In genomic region chr1:167297222-167298214, GRCh38 we compare ENCODE assay signal across 9 cellular contexts.
DNase-seq lines count a peak whose midpoint lies in the region; ATAC-seq, FAIRE-seq and TF ChIP-seq lines count a peak whose summit lies in the region.
"Had no signal": no experiment of that assay in that cellular context is flagged by ENCODE, and none has a peak within 500 bp of the region (broad histone marks: within the 10 kb centered on the region; RNA-seq: fewer than 3 reads in every experiment).

No MANE protein-coding gene starts in this region.

- FAIRE-seq in K562 (lab: Jason Lieb, UNC), result no peak

- BruUV-seq in K562 (replicated peaks; lab: Mats Ljungman, UMichigan), result no TSS peak

- H3K36me3 ChIP-seq in K562 (ENCODE audit: control insufficient read depth, insufficient read depth, low read length), result no peaks in the 10 kb centered on the region
- no peaks in the 10 kb centered on the region for H3K36me3 ChIP-seq in testis (ENCODE audit: low read depth, missing control alignments)

- no peak overlapping the region for H3K4me3 ChIP-seq in K562
- no peak overlapping the region for H3K4me3 ChIP-seq in testis

- DNase-seq in LHCN-M2 (ENCODE audit: low read depth), result peak; percentile 3
- no peak for DNase-seq in K562 (ENCODE audit: extremely low read depth in 1 of 4, low spot score in 3 of 4)
- peak; percentile 66 for DNase-seq in iris pigment epithelial cell (ENCODE audit: low read depth)
- DNase-seq in testis, result peak; percentile 19
- no peak for DNase-seq in NCI-H1048 (lab: John Stamatoyannopoulos, UW)
- no peak for DNase-seq in activated naive CD4-positive, alpha-beta T cell (lab: John Stamatoyannopoulos, UW)
- no peak for DNase-seq in effector CD4-positive, alpha-beta T cell
- DNase-seq: amniotic stem cell, SW 1271 had no signal

- 0 out of 2 replicates have a peak overlapping the region, but pooled peaks have one; percentile 41 for H2AFZ ChIP-seq in K562 (ENCODE audit: low read depth, low read length)

- POLR2A ChIA-PET in K562 (lab: Yijun Ruan, JAX), result interaction anchor here (0.8 to 1.1 kb wide), 3 partner anchors 8 to 20 kb away, joined by 3 to 6 read pairs (median 3); no protein-coding TSS in a partner anchor

- no peaks in the 10 kb centered on the region for H4K20me1 ChIP-seq in K562 (replicated peaks; ENCODE audit: control insufficient read depth, insufficient read depth, low read length)

- TF ChIP-seq CTCF in K562 (IDR thresholded peaks at IDR 0.05 in 2 of 3, conservative IDR thresholded peaks at IDR 0.05 in 1 of 3; ENCODE audit: insufficient read depth in 2 of 3, low read depth in 1 of 3, low read length in 3 of 3), result no peak
- no peak for TF ChIP-seq CTCF in testis (IDR thresholded peaks at IDR 0.05)

- no peaks in the 10 kb centered on the region for H3K9me1 ChIP-seq in K562 (ENCODE audit: control insufficient read depth, insufficient read depth, low read length)

- no peak for TF ChIP-seq POLR2A in K562 (conservative IDR thresholded peaks at IDR 0.05)
- TF ChIP-seq POLR2A in testis (IDR thresholded peaks at IDR 0.05), result no peak

- no peak overlapping the region for H3K9ac ChIP-seq in K562 (ENCODE audit: insufficient read depth in 1 of 2, low read depth in 2 of 2, low read length in 2 of 2)

- TF ChIP-seq RAD21 in K562 (CRISPR knock-in tag; conservative IDR thresholded peaks at IDR 0.05 in 1 of 2, IDR thresholded peaks at IDR 0.05 in 1 of 2), result no peak

- H3K9me3 ChIP-seq in K562 (replicated peaks; ENCODE audit: control insufficient read depth, insufficient read depth, low read depth, low read length), result no peaks in the 10 kb centered on the region
- H3K9me3 ChIP-seq in testis, result no peaks in the 10 kb centered on the region

- CTCF ChIA-PET in K562 (lab: Yijun Ruan, JAX; ENCODE audit: low intra/inter-chr PET ratio), result no interaction called here

- no peak for TF ChIP-seq EP300 in K562 (IDR thresholded peaks at IDR 0.05; ENCODE audit: low read length)

- H3K79me2 ChIP-seq in K562 (ENCODE audit: control insufficient read depth, insufficient read depth, low read length), result peaks cover 8% of the 10 kb centered on the region; the same call in 1 of the 3 replicates

- 27% methylated on average over 4 of the region's 4 CpGs for WGBS in K562 (ENCODE audit: insufficient coverage, low coverage, missing lambda C conversion rate)
- WGBS in testis, 2 donors, result 55 to 57% methylated on average over 4 of the region's 4 CpGs

- intact Hi-C loops in K562 (cut with micrococcal nuclease), result no loop called here
- intact Hi-C loops in testis (cut with DNase I; ENCODE audit: low total_unique reads), result no loop called here

- peak; percentile 73 for ATAC-seq in K562

- no peak overlapping the region for H3K27ac ChIP-seq in K562 (ENCODE audit: extremely low read depth, low read depth, low read length)
- peak overlapping the region in 1 of 2 donors; percentile 38 for H3K27ac ChIP-seq in testis

- in situ Hi-C loops in K562 (cut with MboI), result no loop called here

- H3K4me1 ChIP-seq in K562 (replicated peaks in 1 of 2; ENCODE audit: control insufficient read depth in 2 of 2, insufficient read depth in 2 of 2, low read length in 2 of 2) (0 out of 5 replicates have a peak, but pooled peaks cover 0 to 6% of the 10 kb centered on the region in 2 experiments), testis (peaks cover 4% of the 10 kb centered on the region)

- H3K4me2 ChIP-seq in K562 (ENCODE audit: insufficient read depth, low read length), result no peak overlapping the region

- H3K27me3 ChIP-seq in K562 (ENCODE audit: control insufficient read depth in 2 of 2, insufficient read depth in 2 of 2, low read length in 2 of 2), result no peaks in the 10 kb centered on the region
- H3K27me3 ChIP-seq in testis, result no peaks in the 10 kb centered on the region

TF ChIP-seq in K562, 482 proteins besides CTCF, POLR2A, EP300 and RAD21 (continues in another document):
- TF ChIP-seq NR1H2 (CRISPR knock-in tag; IDR thresholded peaks at IDR 0.05), result no peak
- no peak for TF ChIP-seq FOXK1 (CRISPR knock-in tag; IDR thresholded peaks at IDR 0.05; ENCODE audit: borderline replicate concordance)
- no peak for TF ChIP-seq CEBPG (CRISPR knock-in tag; IDR thresholded peaks at IDR 0.05)
- TF ChIP-seq CEBPG (tag; conservative IDR thresholded peaks at IDR 0.05 in 1 of 2, IDR thresholded peaks at IDR 0.05 in 1 of 2), result 0 out of 4 replicates have a peak, but pooled peaks of 1 of the 2 experiments have one; percentile 14
- no peak for TF ChIP-seq SRSF3 (IDR thresholded peaks at IDR 0.05; ENCODE audit: insufficient read depth, low read length)
- TF ChIP-seq FOS (IDR thresholded peaks at IDR 0.05; ENCODE audit: extremely low read depth, insufficient read length), result no peak
- no peak for TF ChIP-seq PTTG1 (tag; IDR thresholded peaks at IDR 0.05; ENCODE audit: low read depth)
- TF ChIP-seq ESRRA (IDR thresholded peaks at IDR 0.05; ENCODE audit: borderline replicate concordance, low read depth), result peak; percentile 55; the same call in 1 of the 2 replicates
- peak; percentile 1; the same call in 1 of the 2 replicates for TF ChIP-seq HMBOX1 (IDR thresholded peaks at IDR 0.05)
- TF ChIP-seq SAFB2 (IDR thresholded peaks at IDR 0.05; ENCODE audit: borderline replicate concordance, low read depth, low read length, severe bottlenecking), result no peak
- TF ChIP-seq TRIM24 (IDR thresholded peaks at IDR 0.05), result 0 out of 4 replicates have a peak, but pooled peaks of 1 of the 2 experiments have one; percentile 31
- no peak for TF ChIP-seq SRSF7 (optimal IDR thresholded peaks at IDR 0.05; ENCODE audit: low read depth, low read length)
- TF ChIP-seq GTF3C2 (IDR thresholded peaks at IDR 0.05; ENCODE audit: borderline replicate concordance, extremely low read depth, insufficient read length), result no peak
- TF ChIP-seq PHF21A (IDR thresholded peaks at IDR 0.05; ENCODE audit: borderline replicate concordance, low read depth), result no peak
- TF ChIP-seq XRCC3 (IDR thresholded peaks at IDR 0.05), result no peak
- peak; percentile 69 for TF ChIP-seq SOX6 (IDR thresholded peaks at IDR 0.05)
- TF ChIP-seq PRMT5 (CRISPR knock-in tag; IDR thresholded peaks at IDR 0.05), result no peak
- TF ChIP-seq CEBPB (tag; IDR thresholded peaks at IDR 0.05), result peak; percentile 76
- TF ChIP-seq ZNF280A (IDR thresholded peaks at IDR 0.05; ENCODE audit: low read depth, partially characterized antibody), result no peak
- TF ChIP-seq SPI1 (IDR thresholded peaks at IDR 0.05; ENCODE audit: borderline replicate concordance, low read depth, low read length), result 0 out of 2 replicates have a peak, but pooled peaks have one; percentile 8

Comparison
In these comparisons a context has a peak if more than half of its experiments do, and no peak if none do; other contexts are left out.
1. DNase-seq: peak in LHCN-M2 (single experiment), iris pigment epithelial cell (single experiment) and testis (single experiment); none in K562 (0 of 4), NCI-H1048 (single experiment), activated naive CD4-positive, alpha-beta T cell (0 of 4) and effector CD4-positive, alpha-beta T cell (single experiment).